Comparison of ENCODE assay signal across 9 cellular contexts in genomic region chr10:73644015-73644743, GRCh38. TPM values are rescaled to one million over a fixed set of nuclear protein-coding genes. Genes with fewer than 3 reads are reported as not detected.
DNase-seq lines count a peak whose midpoint lies in the region; ATAC-seq and TF ChIP-seq lines count a peak whose summit lies in the region.
"Had no signal": no experiment of that assay in that cellular context is flagged by ENCODE, and none has a peak within 500 bp of the region (broad histone marks: within the 10 kb centered on the region; RNA-seq: fewer than 3 reads in every experiment).

No MANE protein-coding gene starts in this region.

- POLR2A ChIA-PET in activated B cell treated with CpG ODN at 0.5 μM for 24 hours (lab: Charles Lee): interaction anchor here (0.6 to 1.8 kb wide), 6 partner anchors 18 to 397 kb away, joined by 3 to 7 read pairs (median 6); partner anchors contain the start of genes DNAJC9 and PPP3CB

- H3K4me1 Mint-ChIP-seq in activated B cell treated with CpG ODN at 0.5 μM for 24 hours (peaks cover 13% of the 10 kb centered on the region), chondrocyte (ENCODE audit: low read depth) (peaks cover 30% of the 10 kb centered on the region)

- ATAC-seq in GM21723 (IDR thresholded peaks at IDR 0.05; ENCODE audit: unreplicated experiment) (peak; percentile 62), activated B cell treated with CpG ODN at 0.5 μM for 24 hours (ENCODE audit: low read depth) (peak; percentile 69), left lobe of liver (peak; percentile 95), HG03521 (IDR thresholded peaks at IDR 0.05; ENCODE audit: unreplicated experiment) (no peak)

- DNase-seq in NCI-H2196 treated with DMSO at 0.1 percent for 48 hours (lab: John Stamatoyannopoulos, UW; ENCODE audit: unreplicated experiment) (peak; percentile 19), activated B cell treated with CpG ODN at 0.5 μM for 24 hours (no peak), chondrocyte (ENCODE audit: low spot score) (no peak), left lobe of liver (ENCODE audit: low spot score) (no peak)
- peak; percentile 16 to 20 for DNase-seq in stimulated activated CD8-positive, alpha-beta memory T cell treated with anti-CD3 and anti-CD28 coated beads, Interleukin-4, amount 100 ng/mL, for 1 hour (ENCODE audit: low read depth in 2 of 2, low spot score in 1 of 2)

- H3K27me3 Mint-ChIP-seq in activated B cell treated with CpG ODN at 0.5 μM for 24 hours: peaks cover 4% of the 10 kb centered on the region
- H3K27me3 Mint-ChIP-seq in chondrocyte (ENCODE audit: low read depth): no peaks in the 10 kb centered on the region

- H3K27ac Mint-ChIP-seq in activated B cell treated with CpG ODN at 0.5 μM for 24 hours: peak overlapping the region; percentile 26
- no peak overlapping the region for H3K27ac Mint-ChIP-seq in chondrocyte (ENCODE audit: unreplicated experiment)

- TF ChIP-seq CTCF in C4-2B (conservative IDR thresholded peaks at IDR 0.05) (peak; percentile 90), activated B cell treated with CpG ODN at 0.5 μM for 24 hours (IDR thresholded peaks at IDR 0.05) (peak; percentile 62), chondrocyte (IDR thresholded peaks at IDR 0.05) (peak; percentile 95)

- H3K9me3 Mint-ChIP-seq in activated B cell treated with CpG ODN at 0.5 μM for 24 hours (no peaks in the 10 kb centered on the region), chondrocyte (ENCODE audit: low read depth) (no peaks in the 10 kb centered on the region)

- intact Hi-C loops in activated B cell treated with CpG ODN at 0.5 μM for 24 hours (cut with micrococcal nuclease): loop anchor here (1.0 to 10.0 kb wide), 5 partner anchors 19 to 1591 kb away; partner anchors contain the start of genes COMTD1, ECD and FAM149B1

- 0 out of 2 replicates have a peak overlapping the region, but pooled peaks have one; percentile 1 for H3K27ac ChIP-seq in C4-2B

- H3K4me3 Mint-ChIP-seq in activated B cell treated with CpG ODN at 0.5 μM for 24 hours (peak overlapping the region; percentile 65), chondrocyte (ENCODE audit: unreplicated experiment) (no peak overlapping the region)

- H3K36me3 Mint-ChIP-seq in activated B cell treated with CpG ODN at 0.5 μM for 24 hours (ENCODE audit: low read depth) (no peaks in the 10 kb centered on the region), chondrocyte (ENCODE audit: low read depth) (no peaks in the 10 kb centered on the region)

- CTCF ChIA-PET in activated B cell treated with CpG ODN at 0.5 μM for 24 hours (lab: Charles Lee): interaction anchor here (0.6 to 7.6 kb wide), 17 partner anchors 10 to 380 kb away, joined by 3 to 90 read pairs (median 3); no protein-coding TSS in a partner anchor

RNA-seq across cellular contexts. Expression of gene MYOZ1, which starts 2.9 kb away (rescaled TPM):
- not detected in 2 replicates for total RNA-seq in activated B cell treated with CpG ODN at 0.5 μM for 24 hours
- 4.2 to 18.4 TPM (median 5.2 TPM) in 3 replicates for total RNA-seq in chondrocyte
- not detected for total RNA-seq in left lobe of liver
- total RNA-seq: temporal lobe had no signal

RNA-seq across cellular contexts. Expression of gene SYNPO2L, which starts 11.7 kb away (rescaled TPM):
- total RNA-seq in activated B cell treated with CpG ODN at 0.5 μM for 24 hours (0.05 TPM in 1 of 2 replicates, not detected in the other), chondrocyte (0.13 to 0.45 TPM in 2 of 3 replicates, not detected in the other), left lobe of liver (not detected)
- total RNA-seq: temporal lobe had no signal

RNA-seq across cellular contexts. Expression of gene USP54, which starts 53.0 kb away (rescaled TPM):
- 9.0 and 10.8 TPM in 2 replicates for total RNA-seq in activated B cell treated with CpG ODN at 0.5 μM for 24 hours
- 5.8 to 11.6 TPM (median 6.5 TPM) in 3 replicates for total RNA-seq in chondrocyte
- 4.8 TPM for total RNA-seq in left lobe of liver

RNA-seq across cellular contexts. Expression of gene AGAP5, which starts 53.7 kb away (rescaled TPM):
- total RNA-seq in activated B cell treated with CpG ODN at 0.5 μM for 24 hours: 9.5 and 15.0 TPM in 2 replicates
- total RNA-seq in chondrocyte: 2.9 to 5.2 TPM (median 3.9 TPM) in 3 replicates
- total RNA-seq in left lobe of liver: 6.6 TPM

Comparison
In these comparisons a context has a peak if more than half of its experiments do, and no peak if none do; other contexts are left out.
1. DNase-seq: peak in NCI-H2196 treated with DMSO at 0.1 percent for 48 hours (single experiment) and stimulated activated CD8-positive, alpha-beta memory T cell treated with anti-CD3 and anti-CD28 coated beads, Interleukin-4, amount 100 ng/mL, for 1 hour (2 of 2); none in activated B cell treated with CpG ODN at 0.5 μM for 24 hours (single experiment), chondrocyte (single experiment) and left lobe of liver (single experiment).
2. Peak in every context shown above with its lines, with median percentiles within 50 percentile points of each other: CTCF ChIP-seq.